31 cellular contexts compared by ENCODE assay signal in genomic region chr17:3777366-3777765, GRCh38.
"Had no signal": no experiment of that assay in that cellular context is flagged by ENCODE, and none has a peak within 500 bp of the region (broad histone marks: within the 10 kb centered on the region; RNA-seq: fewer than 3 reads in every experiment).

No MANE protein-coding gene starts in this region.

- H3K4me3 Mint-ChIP-seq: activated B cell treated with CpG ODN at 0.5 μM for 24 hours; activated CD8-positive, alpha-beta T cell treated with anti-CD3 and anti-CD28 coated beads for 36 hours; activated naive CD8-positive, alpha-beta T cell; activated T-cell treated with anti-CD3 and anti-CD28 coated beads, Interleukin-2, amount 50 U/mL, for 4 hours; activated T-helper 17 cell treated with anti-CD3 and anti-CD28 coated beads, Interleukin-2, amount 50 U/mL, for 72 hours; central memory CD8-positive, alpha-beta T cell; effector memory CD8-positive, alpha-beta T cell; T-helper 17 cell; T-helper 2 cell treated with Interferon-gamma antibody and Interleukin-4, amounts not matched to agents 5 μg/mL and 100 μg/mL, for 36 hours had no signal

- H3K36me3 Mint-ChIP-seq: activated naive CD8-positive, alpha-beta T cell had no signal

- H3K4me1 ChIP-seq: esophagus squamous epithelium, gastroesophageal sphincter had no signal

- H3K9me3 Mint-ChIP-seq: activated B cell treated with CpG ODN at 0.5 μM for 24 hours; activated CD8-positive, alpha-beta T cell treated with anti-CD3 and anti-CD28 coated beads for 36 hours; activated T-cell treated with anti-CD3 and anti-CD28 coated beads, Interleukin-2, amount 50 U/mL, for 4 hours; activated T-helper 17 cell treated with anti-CD3 and anti-CD28 coated beads, Interleukin-2, amount 50 U/mL, for 72 hours; central memory CD8-positive, alpha-beta T cell; effector memory CD8-positive, alpha-beta T cell; T-helper 2 cell treated with Interferon-gamma antibody and Interleukin-4, amounts not matched to agents 5 μg/mL and 100 μg/mL, for 36 hours had no signal

- H3K27me3 ChIP-seq: brain microvascular endothelial cell had no signal

- H3K4me1 Mint-ChIP-seq: activated B cell treated with CpG ODN at 0.5 μM for 24 hours; activated T-helper 17 cell treated with anti-CD3 and anti-CD28 coated beads, Interleukin-2, amount 50 U/mL, for 72 hours had no signal

- H3K27ac ChIP-seq: brain microvascular endothelial cell, epithelial cell of prostate, esophagus squamous epithelium, gastroesophageal sphincter, WERI-Rb-1 had no signal

- H3K27me3 Mint-ChIP-seq: activated B cell treated with CpG ODN at 0.5 μM for 24 hours; activated CD8-positive, alpha-beta T cell treated with anti-CD3 and anti-CD28 coated beads for 36 hours; activated naive CD8-positive, alpha-beta T cell; activated T-helper 17 cell treated with anti-CD3 and anti-CD28 coated beads, Interleukin-2, amount 50 U/mL, for 72 hours; central memory CD8-positive, alpha-beta T cell; effector memory CD8-positive, alpha-beta T cell; T-helper 17 cell had no signal

- H3K9me3 ChIP-seq: esophagus squamous epithelium, gastroesophageal sphincter had no signal

- DNase-seq: activated B cell treated with CpG ODN at 0.5 μM for 24 hours; activated CD4-positive, alpha-beta T cell treated with anti-CD3 and anti-CD28 coated beads for 48 hours; activated CD4-positive, alpha-beta T cell treated with anti-CD3 and anti-CD28 coated beads, Interleukin-2, amount 50 U/mL, for 1 hour; activated CD4-positive, alpha-beta T cell treated with anti-CD3 and anti-CD28 coated beads, Interleukin-2, amount 50 U/mL, for 48 hours; activated CD8-positive, alpha-beta memory T cell treated with anti-CD3 and anti-CD28 coated beads for 24 hours; activated CD8-positive, alpha-beta T cell treated with anti-CD3 and anti-CD28 coated beads for 36 hours; activated effector memory CD4-positive, alpha-beta T cell treated with Interleukin-2 at 50 U/mL for 16 hours; activated gamma-delta T cell treated with Interleukin-2 at 50 U/mL for 16 hours; activated naive CD4-positive, alpha-beta T cell treated with anti-CD3 and anti-CD28 coated beads, Interleukin-2, amount 50 U/mL, for 16 hours; activated naive CD4-positive, alpha-beta T cell treated with Interleukin-2 at 50 U/mL for 16 hours; activated T-cell treated with anti-CD3 and anti-CD28 coated beads, Interleukin-2, amount 50 U/mL, for 4 hours; amniotic stem cell; anterior cingulate cortex; brain microvascular endothelial cell; cortex of kidney; dermis blood vessel endothelial cell; effector CD4-positive, alpha-beta T cell; effector memory CD8-positive, alpha-beta T cell; esophagus squamous epithelium; foreskin melanocyte; T-helper 1 cell; T-helper 17 cell; T1000; WERI-Rb-1 had no signal

- H3K36me3 ChIP-seq: brain microvascular endothelial cell, esophagus squamous epithelium, gastroesophageal sphincter, WERI-Rb-1 had no signal

- H3K4me3 ChIP-seq: esophagus squamous epithelium, gastroesophageal sphincter had no signal

- ATAC-seq: activated CD4-positive, CD25-positive, alpha-beta regulatory T cell treated with anti-CD3 and anti-CD28 coated beads, Interleukin-2, amount 50 U/mL, for 24 hours; activated CD8-positive, alpha-beta T cell treated with anti-CD3 and anti-CD28 coated beads for 36 hours; activated T-cell treated with anti-CD3 and anti-CD28 coated beads, Interleukin-2, amount 50 U/mL, for 4 hours; activated T-helper 17 cell treated with anti-CD3 and anti-CD28 coated beads, Interleukin-2, amount 50 U/mL, for 72 hours; effector memory CD8-positive, alpha-beta T cell; gastroesophageal sphincter; T-helper 17 cell had no signal

- H3K27ac Mint-ChIP-seq: activated B cell treated with CpG ODN at 0.5 μM for 24 hours; activated CD8-positive, alpha-beta T cell treated with anti-CD3 and anti-CD28 coated beads for 36 hours; activated naive CD8-positive, alpha-beta T cell; activated T-helper 17 cell treated with anti-CD3 and anti-CD28 coated beads, Interleukin-2, amount 50 U/mL, for 72 hours; effector memory CD8-positive, alpha-beta T cell; T-helper 17 cell; T-helper 2 cell treated with Interferon-gamma antibody and Interleukin-4, amounts not matched to agents 5 μg/mL and 100 μg/mL, for 36 hours had no signal
